Comparison of ENCODE assay signal across 24 cellular contexts in the genomic region with DNA sequence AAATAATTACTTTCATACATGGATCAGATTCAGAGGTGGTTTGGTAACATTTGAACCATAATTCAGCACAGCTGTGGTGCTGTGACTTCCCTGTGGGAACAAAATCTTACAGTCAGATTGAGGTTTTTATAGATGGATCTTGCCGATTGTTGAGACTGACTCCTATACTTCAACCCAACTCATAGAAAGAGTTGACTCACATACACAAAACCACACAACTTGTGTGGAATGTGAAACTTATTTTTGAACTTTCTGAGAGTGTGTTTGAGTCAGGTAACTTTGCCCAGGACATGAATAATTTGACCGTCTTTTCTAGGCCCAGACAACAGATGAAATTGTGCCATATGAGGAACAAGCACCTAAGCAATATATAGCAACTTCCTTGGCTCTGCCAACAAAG.
"Had no signal": no experiment of that assay in that cellular context is flagged by ENCODE, and none has a peak within 500 bp of the region (broad histone marks: within the 10 kb centered on the region; RNA-seq: fewer than 3 reads in every experiment).

No MANE protein-coding gene starts in this region.

- H3K9me3 ChIP-seq: colonic mucosa, esophagus muscularis mucosa, esophagus squamous epithelium, gastrocnemius medialis, gastroesophageal sphincter, heart left ventricle had no signal

- H3K27me3 Mint-ChIP-seq: dendritic cell treated with granulocyte-macrophage colony-stimulating factor and Interleukin-4, amounts not matched to agents 40 ng/mL and 50 ng/mL, for 4 days; effector memory CD8-positive, alpha-beta T cell had no signal

- H3K36me3 ChIP-seq: colonic mucosa, esophagus muscularis mucosa, esophagus squamous epithelium, gastrocnemius medialis, gastroesophageal sphincter, heart left ventricle had no signal

- H3K9me3 Mint-ChIP-seq: dendritic cell treated with granulocyte-macrophage colony-stimulating factor and Interleukin-4, amounts not matched to agents 40 ng/mL and 50 ng/mL, for 4 days; effector memory CD8-positive, alpha-beta T cell; endodermal cell had no signal

- DNase-seq: colonic mucosa; cortex of kidney; dermis blood vessel endothelial cell; dorsolateral prefrontal cortex; effector CD4-positive, alpha-beta T cell; effector CD8-positive, alpha-beta T cell; effector memory CD4-positive, alpha-beta T cell; effector memory CD8-positive, alpha-beta T cell; endodermal cell; erythroblast; esophagus squamous epithelium; foreskin fibroblast; foreskin melanocyte; glutamatergic neuron; head of caudate nucleus had no signal

- H3K27ac Mint-ChIP-seq: dendritic cell treated with granulocyte-macrophage colony-stimulating factor and Interleukin-4, amounts not matched to agents 40 ng/mL and 50 ng/mL, for 4 days; effector memory CD8-positive, alpha-beta T cell; endodermal cell had no signal

- H3K4me3 ChIP-seq: colonic mucosa, coronary artery, dorsolateral prefrontal cortex, esophagus muscularis mucosa, esophagus squamous epithelium, gastrocnemius medialis, gastroesophageal sphincter, heart left ventricle had no signal

- H3K4me1 Mint-ChIP-seq: endodermal cell had no signal

- H3K4me1 ChIP-seq: colonic mucosa, esophagus muscularis mucosa, esophagus squamous epithelium, foreskin keratinocyte, gastrocnemius medialis, gastroesophageal sphincter, heart left ventricle had no signal

- ATAC-seq: effector memory CD8-positive, alpha-beta T cell; esophagus mucosa; foreskin keratinocyte; gastroesophageal sphincter had no signal

- H3K4me3 Mint-ChIP-seq: dendritic cell treated with granulocyte-macrophage colony-stimulating factor and Interleukin-4, amounts not matched to agents 40 ng/mL and 50 ng/mL, for 4 days; effector memory CD8-positive, alpha-beta T cell; endodermal cell had no signal

- H3K27me3 ChIP-seq: colonic mucosa, dorsolateral prefrontal cortex, esophagus muscularis mucosa, esophagus squamous epithelium, foreskin keratinocyte, gastrocnemius medialis, gastroesophageal sphincter, heart left ventricle had no signal

- H3K27ac ChIP-seq: colonic mucosa, coronary artery, dorsolateral prefrontal cortex, epithelial cell of prostate, esophagus muscularis mucosa, esophagus squamous epithelium, foreskin keratinocyte, gastroesophageal sphincter had no signal
